In the genomic region with DNA sequence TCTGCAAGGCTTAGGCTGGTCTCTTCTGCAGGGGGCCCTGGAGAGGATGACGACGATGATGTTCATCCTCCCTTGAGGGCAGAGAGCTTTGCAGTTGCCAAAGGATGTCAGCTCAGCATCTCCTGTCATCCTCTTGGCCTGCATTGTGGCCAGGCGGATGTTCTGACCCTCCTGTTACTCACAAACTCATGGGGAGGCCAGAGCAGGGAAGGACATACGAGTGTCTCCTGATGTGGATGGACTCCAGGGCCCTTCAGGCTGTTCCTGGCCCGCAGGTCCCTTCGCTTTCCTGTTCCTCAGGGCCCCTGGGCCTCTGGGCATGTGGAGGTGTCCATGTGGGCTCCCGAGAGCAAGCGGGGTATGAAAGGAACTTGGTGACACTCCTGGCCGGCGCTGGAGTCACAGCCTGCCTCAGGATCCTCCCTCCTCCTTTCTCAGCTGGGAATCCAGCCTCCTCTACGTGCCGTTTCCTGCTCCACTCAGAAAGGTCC, we compare ENCODE assay signal across 10 cellular contexts. TPM values are rescaled to one million over a fixed set of nuclear protein-coding genes. Genes with fewer than 3 reads are reported as not detected.
A peak's percentile ranks its signal among the peaks of the same experiment; 100 is the strongest.
DNase-seq lines count a peak whose midpoint lies in the region; ATAC-seq and TF ChIP-seq lines count a peak whose summit lies in the region.
"Had no signal": no experiment of that assay in that cellular context is flagged by ENCODE, and none has a peak within 500 bp of the region (broad histone marks: within the 10 kb centered on the region; RNA-seq: fewer than 3 reads in every experiment).

No MANE protein-coding gene starts in this region.

- H3K4me1 Mint-ChIP-seq in effector memory CD8-positive, alpha-beta T cell (ENCODE audit: low read depth in 2 of 2): peaks cover 51 to 57% of the 10 kb centered on the region in 2 donors

- H2AFZ ChIP-seq in OCI-LY3 (ENCODE audit: low read depth, low read length): no peak overlapping the region

- peaks cover 2% of the 10 kb centered on the region for H3K36me3 ChIP-seq in OCI-LY3 (replicated peaks; ENCODE audit: low read depth, low read length)
- H3K36me3 ChIP-seq in gastroesophageal sphincter: peaks cover 0 to 5% of the 10 kb centered on the region in 2 donors

- H3K4me1 ChIP-seq in OCI-LY3 (ENCODE audit: low read length): peaks cover 73% of the 10 kb centered on the region
- H3K4me1 ChIP-seq in gastroesophageal sphincter: peaks cover 0 to 58% (median 28%) of the 10 kb centered on the region in 3 donors

- in situ Hi-C loops in ACHN (cut with HindIII; ENCODE audit: low pct_ligation_motif_present, low pct_unique_long_range_greater_than_20kb, low sequenced_read_pairs): no loop called here

- intact Hi-C loops in sciatic nerve (cut with DNase I): no loop called here

- peak overlapping the region; percentile 56; the same call in 1 of the 2 replicates for H3K9ac ChIP-seq in OCI-LY3 (ENCODE audit: low read length)

- no peak for ATAC-seq in effector memory CD8-positive, alpha-beta T cell (replicated peaks)
- ATAC-seq in sciatic nerve (peak; percentile 14), left lobe of liver (no peak), HG02678 (IDR thresholded peaks at IDR 0.05; ENCODE audit: unreplicated experiment) (no peak), gastroesophageal sphincter (no peak)

- TF ChIP-seq POLR2A in gastroesophageal sphincter (IDR thresholded peaks at IDR 0.05): no peak

- H3K27ac ChIP-seq in OCI-LY3 (ENCODE audit: low read length) (peak overlapping the region; percentile 93), gastroesophageal sphincter (peak overlapping the region in 2 of 4 donors; percentile 16 to 59)

- DNase-seq in ELR (ENCODE audit: low read depth): peak; percentile 96
- DNase-seq in effector memory CD8-positive, alpha-beta T cell: no peak
- DNase-seq in sciatic nerve (ENCODE audit: low spot score): peak; percentile 57
- no peak for DNase-seq in ACHN
- DNase-seq in left lobe of liver (ENCODE audit: low spot score): no peak
- DNase-seq: activated CD8-positive, alpha-beta memory T cell treated with anti-CD3 and anti-CD28 coated beads, Interleukin-2, amount 50 U/mL, for 4 hours had no signal

- H3K79me2 ChIP-seq in OCI-LY3 (ENCODE audit: low read length): peaks cover 8% of the 10 kb centered on the region; the same call in 1 of the 2 replicates

- H3K4me3 ChIP-seq in OCI-LY3 (ENCODE audit: low read length): no peak overlapping the region
- H3K4me3 ChIP-seq in gastroesophageal sphincter: no peak overlapping the region
- H3K4me3 ChIP-seq: skin epidermis had no signal

- H3K27me3 Mint-ChIP-seq in effector memory CD8-positive, alpha-beta T cell: no peaks in the 10 kb centered on the region

- peak overlapping the region; percentile 6 to 20 for H3K4me3 Mint-ChIP-seq in effector memory CD8-positive, alpha-beta T cell

- H4K20me1 ChIP-seq in OCI-LY3 (ENCODE audit: insufficient read depth, low read length): 0 out of 2 replicates have a peak, but pooled peaks cover 6% of the 10 kb centered on the region

- peaks cover 38% of the 10 kb centered on the region for H3K36me3 Mint-ChIP-seq in effector memory CD8-positive, alpha-beta T cell (ENCODE audit: insufficient read depth)

- no peaks in the 10 kb centered on the region for H3K9me3 Mint-ChIP-seq in effector memory CD8-positive, alpha-beta T cell

- no peaks in the 10 kb centered on the region for H3K27me3 ChIP-seq in OCI-LY3 (ENCODE audit: low read depth, low read length)
- H3K27me3 ChIP-seq in gastroesophageal sphincter: no peaks in the 10 kb centered on the region

- TF ChIP-seq CTCF in OCI-LY3 (IDR thresholded peaks at IDR 0.05; ENCODE audit: low read depth, low read length): no peak
- no peak for TF ChIP-seq CTCF in gastroesophageal sphincter (IDR thresholded peaks at IDR 0.05)

- H3K27ac Mint-ChIP-seq in effector memory CD8-positive, alpha-beta T cell: peak overlapping the region; percentile 88 to 95

- no peak for TF ChIP-seq EP300 in gastroesophageal sphincter (IDR thresholded peaks at IDR 0.05)

- WGBS in gastroesophageal sphincter (ENCODE audit: low coverage in 1 of 2), 2 donors: 50% methylated on average over 2 of the region's 12 CpGs; no CpG with 5 or more reads in 1 of the 2 donors

- no peaks in the 10 kb centered on the region for H3K9me3 ChIP-seq in OCI-LY3 (ENCODE audit: insufficient read depth, low read length)
- no peaks in the 10 kb centered on the region for H3K9me3 ChIP-seq in gastroesophageal sphincter

- peak overlapping the region; percentile 92 for H3K4me2 ChIP-seq in OCI-LY3 (ENCODE audit: low read length)

RNA-seq across cellular contexts. Expression of a gene that starts 8.5 kb away (rescaled TPM):
- 8.4 TPM for total RNA-seq in sciatic nerve
- total RNA-seq in left lobe of liver: 4.1 TPM
- total RNA-seq in gastroesophageal sphincter: 1 to 10 TPM; 1.9 to 5.7 (median 3.3) TPM

RNA-seq across cellular contexts. Expression of a gene that starts 59.2 kb away (rescaled TPM):
- total RNA-seq in sciatic nerve (1.3 TPM), left lobe of liver (184 TPM), gastroesophageal sphincter (under 1 TPM in 3 of 4 donors, not detected in 1; 0.13 to 0.93 (median 0.50) TPM)

Comparison
In these comparisons a context has a peak if more than half of its experiments do, and no peak if none do; other contexts are left out.
1. DNase-seq: peak in ELR (single experiment) and sciatic nerve (single experiment); none in effector memory CD8-positive, alpha-beta T cell (0 of 3), ACHN (single experiment) and left lobe of liver (single experiment).
2. RNA of a gene that starts 59.2 kb away (total RNA-seq): 184 TPM in left lobe of liver (single experiment); 1.3 TPM in sciatic nerve (single experiment) and 0.13 to 0.93 TPM in gastroesophageal sphincter; every median in the first group is over 10 times any median in the second.